In the genomic region with DNA sequence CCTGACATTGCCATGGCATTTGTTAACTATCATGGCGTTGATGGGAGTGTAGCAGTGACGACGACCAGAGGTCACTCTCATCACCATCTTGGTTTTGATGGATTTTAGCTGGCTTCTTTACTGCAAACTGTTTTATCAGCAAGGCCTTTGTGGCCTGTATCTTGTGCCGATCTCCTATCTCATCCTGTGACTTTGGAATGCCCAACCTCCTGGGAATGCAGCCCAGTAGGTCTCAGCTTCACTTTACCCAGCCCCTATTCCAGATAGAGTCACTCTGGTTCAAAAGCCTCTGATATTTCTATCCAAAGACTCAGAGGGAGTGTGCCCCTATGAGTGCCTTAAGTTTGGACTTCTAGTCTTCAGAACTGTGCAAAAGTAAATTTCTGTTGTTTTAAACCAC, we compare ENCODE assay signal across 28 cellular contexts.
"Had no signal": no experiment of that assay in that cellular context is flagged by ENCODE, and none has a peak within 500 bp of the region (broad histone marks: within the 10 kb centered on the region; RNA-seq: fewer than 3 reads in every experiment).

No MANE protein-coding gene starts in this region.

- H3K4me3 Mint-ChIP-seq: activated CD4-positive, alpha-beta memory T cell treated with anti-CD3 and anti-CD28 coated beads for 36 hours; activated CD4-positive, alpha-beta T cell treated with anti-CD3 and anti-CD28 coated beads for 36 hours; activated CD4-positive, alpha-beta T cell treated with anti-CD3 and anti-CD28 coated beads, Interleukin-2, amount 10 ng/mL, durations not matched to agents 24 days and 14 days; activated CD8-positive, alpha-beta memory T cell treated with anti-CD3 and anti-CD28 coated beads, Interleukin-2, amount 10 ng/mL, durations not matched to agents 7 days and 5 days; activated CD8-positive, alpha-beta T cell treated with anti-CD3 and anti-CD28 coated beads, Interleukin-2, amount 10 ng/mL, durations not matched to agents 7 days and 5 days; activated naive CD4-positive, alpha-beta T cell treated with anti-CD3 and anti-CD28 coated beads, Interleukin-2, amount 10 ng/mL, durations not matched to agents 7 days and 5 days; activated naive CD8-positive, alpha-beta T cell treated with anti-CD3 and anti-CD28 coated beads, Interleukin-2, amount 10 ng/mL, durations not matched to agents 7 days and 5 days; central memory CD8-positive, alpha-beta T cell; dendritic cell treated with granulocyte-macrophage colony-stimulating factor and Interleukin-4, amounts not matched to agents 40 ng/mL and 50 ng/mL, for 4 days; T-helper 17 cell; T-helper 2 cell treated with Interferon-gamma antibody and Interleukin-4, amounts not matched to agents 5 μg/mL and 100 μg/mL, for 36 hours had no signal

- H3K27ac Mint-ChIP-seq: activated CD4-positive, alpha-beta memory T cell treated with anti-CD3 and anti-CD28 coated beads for 36 hours; activated CD4-positive, alpha-beta T cell treated with anti-CD3 and anti-CD28 coated beads for 36 hours; activated CD4-positive, alpha-beta T cell treated with anti-CD3 and anti-CD28 coated beads, Interleukin-2, amount 10 ng/mL, durations not matched to agents 24 days and 14 days; activated CD8-positive, alpha-beta memory T cell treated with anti-CD3 and anti-CD28 coated beads, Interleukin-2, amount 10 ng/mL, durations not matched to agents 7 days and 5 days; activated CD8-positive, alpha-beta T cell treated with anti-CD3 and anti-CD28 coated beads, Interleukin-2, amount 10 ng/mL, durations not matched to agents 7 days and 5 days; activated naive CD4-positive, alpha-beta T cell treated with anti-CD3 and anti-CD28 coated beads, Interleukin-2, amount 10 ng/mL, durations not matched to agents 7 days and 5 days; activated naive CD4-positive, alpha-beta T cell treated with anti-CD3 and anti-CD28 coated beads, Interleukin-2, amount 50 U/mL, for 72 hours; activated naive CD8-positive, alpha-beta T cell treated with anti-CD3 and anti-CD28 coated beads, Interleukin-2, amount 10 ng/mL, durations not matched to agents 7 days and 5 days; dendritic cell treated with granulocyte-macrophage colony-stimulating factor and Interleukin-4, amounts not matched to agents 40 ng/mL and 50 ng/mL, for 4 days; T-helper 17 cell; T-helper 2 cell treated with Interferon-gamma antibody and Interleukin-4, amounts not matched to agents 5 μg/mL and 100 μg/mL, for 36 hours had no signal

- H3K36me3 Mint-ChIP-seq: activated CD4-positive, alpha-beta memory T cell treated with anti-CD3 and anti-CD28 coated beads for 36 hours; activated CD8-positive, alpha-beta memory T cell treated with anti-CD3 and anti-CD28 coated beads, Interleukin-2, amount 10 ng/mL, durations not matched to agents 7 days and 5 days; activated naive CD4-positive, alpha-beta T cell treated with anti-CD3 and anti-CD28 coated beads, Interleukin-2, amount 10 ng/mL, durations not matched to agents 7 days and 5 days; activated naive CD4-positive, alpha-beta T cell treated with anti-CD3 and anti-CD28 coated beads, Interleukin-2, amount 50 U/mL, for 72 hours; activated naive CD8-positive, alpha-beta T cell treated with anti-CD3 and anti-CD28 coated beads, Interleukin-2, amount 10 ng/mL, durations not matched to agents 7 days and 5 days had no signal

- H3K4me3 ChIP-seq: coronary artery, dorsolateral prefrontal cortex, esophagus muscularis mucosa, gastrocnemius medialis, heart left ventricle had no signal

- DNase-seq: activated CD4-positive, CD25-positive, alpha-beta regulatory T cell; activated CD4-positive, CD25-positive, alpha-beta regulatory T cell treated with anti-CD3 and anti-CD28 coated beads, Interleukin-2, amount 50 U/mL, for 72 hours; activated CD8-positive, alpha-beta memory T cell treated with anti-CD3 and anti-CD28 coated beads, Interleukin-2, amount 10 ng/mL, durations not matched to agents 7 days and 5 days; activated CD8-positive, alpha-beta memory T cell treated with anti-CD3 and anti-CD28 coated beads, Interleukin-2, amount 50 U/mL, for 4 hours; activated gamma-delta T cell; activated naive CD4-positive, alpha-beta T cell; activated naive CD8-positive, alpha-beta T cell treated with anti-CD3 and anti-CD28 coated beads, Interleukin-2, amount 10 ng/mL, durations not matched to agents 7 days and 5 days; activated T-cell treated with anti-CD3 and anti-CD28 coated beads, Interleukin-2, amount 50 U/mL, for 1 hour; activated T-cell treated with anti-CD3 and anti-CD28 coated beads, Interleukin-2, amount 50 U/mL, for 48 hours; brain microvascular endothelial cell; effector memory CD4-positive, alpha-beta T cell; foreskin keratinocyte; gastrocnemius medialis; glutamatergic neuron; heart left ventricle; T-helper 17 cell had no signal

- ATAC-seq: activated CD4-positive, alpha-beta T cell treated with anti-CD3 and anti-CD28 coated beads for 36 hours; activated CD8-positive, alpha-beta memory T cell treated with anti-CD3 and anti-CD28 coated beads, Interleukin-2, amount 10 ng/mL, durations not matched to agents 7 days and 5 days; activated CD8-positive, alpha-beta T cell treated with anti-CD3 and anti-CD28 coated beads, Interleukin-2, amount 10 ng/mL, durations not matched to agents 7 days and 5 days had no signal

- H3K9me3 Mint-ChIP-seq: activated CD4-positive, alpha-beta memory T cell treated with anti-CD3 and anti-CD28 coated beads for 36 hours; activated CD4-positive, alpha-beta T cell treated with anti-CD3 and anti-CD28 coated beads, Interleukin-2, amount 10 ng/mL, durations not matched to agents 24 days and 14 days; activated naive CD4-positive, alpha-beta T cell treated with anti-CD3 and anti-CD28 coated beads, Interleukin-2, amount 10 ng/mL, durations not matched to agents 7 days and 5 days; activated naive CD4-positive, alpha-beta T cell treated with anti-CD3 and anti-CD28 coated beads, Interleukin-2, amount 50 U/mL, for 72 hours; activated naive CD8-positive, alpha-beta T cell treated with anti-CD3 and anti-CD28 coated beads, Interleukin-2, amount 10 ng/mL, durations not matched to agents 7 days and 5 days; central memory CD8-positive, alpha-beta T cell; dendritic cell treated with granulocyte-macrophage colony-stimulating factor and Interleukin-4, amounts not matched to agents 40 ng/mL and 50 ng/mL, for 4 days; T-helper 2 cell treated with Interferon-gamma antibody and Interleukin-4, amounts not matched to agents 5 μg/mL and 100 μg/mL, for 36 hours had no signal

- H3K9me3 ChIP-seq: esophagus muscularis mucosa, gastrocnemius medialis, heart left ventricle had no signal

- H3K36me3 ChIP-seq: brain microvascular endothelial cell, esophagus muscularis mucosa, gastrocnemius medialis, heart left ventricle had no signal

- H3K27me3 ChIP-seq: brain microvascular endothelial cell, dorsolateral prefrontal cortex, esophagus muscularis mucosa, foreskin keratinocyte, gastrocnemius medialis, heart left ventricle had no signal

- H3K27me3 Mint-ChIP-seq: activated CD4-positive, alpha-beta T cell treated with anti-CD3 and anti-CD28 coated beads, Interleukin-2, amount 10 ng/mL, durations not matched to agents 24 days and 14 days; activated CD8-positive, alpha-beta memory T cell treated with anti-CD3 and anti-CD28 coated beads, Interleukin-2, amount 10 ng/mL, durations not matched to agents 7 days and 5 days; activated naive CD4-positive, alpha-beta T cell treated with anti-CD3 and anti-CD28 coated beads, Interleukin-2, amount 10 ng/mL, durations not matched to agents 7 days and 5 days; central memory CD8-positive, alpha-beta T cell; dendritic cell treated with granulocyte-macrophage colony-stimulating factor and Interleukin-4, amounts not matched to agents 40 ng/mL and 50 ng/mL, for 4 days had no signal

- H3K27ac ChIP-seq: brain microvascular endothelial cell, coronary artery, dorsolateral prefrontal cortex, esophagus muscularis mucosa, foreskin keratinocyte, gastrocnemius medialis, heart left ventricle had no signal

- H3K4me1 ChIP-seq: foreskin keratinocyte had no signal

- H3K4me1 Mint-ChIP-seq: activated CD4-positive, alpha-beta T cell treated with anti-CD3 and anti-CD28 coated beads, Interleukin-2, amount 10 ng/mL, durations not matched to agents 24 days and 14 days; activated CD8-positive, alpha-beta memory T cell treated with anti-CD3 and anti-CD28 coated beads, Interleukin-2, amount 10 ng/mL, durations not matched to agents 7 days and 5 days; activated naive CD4-positive, alpha-beta T cell treated with anti-CD3 and anti-CD28 coated beads, Interleukin-2, amount 10 ng/mL, durations not matched to agents 7 days and 5 days; activated naive CD8-positive, alpha-beta T cell treated with anti-CD3 and anti-CD28 coated beads, Interleukin-2, amount 10 ng/mL, durations not matched to agents 7 days and 5 days; central memory CD8-positive, alpha-beta T cell; T-helper 17 cell had no signal
